ENCODE assay signal across 8 cellular contexts in the genomic region with DNA sequence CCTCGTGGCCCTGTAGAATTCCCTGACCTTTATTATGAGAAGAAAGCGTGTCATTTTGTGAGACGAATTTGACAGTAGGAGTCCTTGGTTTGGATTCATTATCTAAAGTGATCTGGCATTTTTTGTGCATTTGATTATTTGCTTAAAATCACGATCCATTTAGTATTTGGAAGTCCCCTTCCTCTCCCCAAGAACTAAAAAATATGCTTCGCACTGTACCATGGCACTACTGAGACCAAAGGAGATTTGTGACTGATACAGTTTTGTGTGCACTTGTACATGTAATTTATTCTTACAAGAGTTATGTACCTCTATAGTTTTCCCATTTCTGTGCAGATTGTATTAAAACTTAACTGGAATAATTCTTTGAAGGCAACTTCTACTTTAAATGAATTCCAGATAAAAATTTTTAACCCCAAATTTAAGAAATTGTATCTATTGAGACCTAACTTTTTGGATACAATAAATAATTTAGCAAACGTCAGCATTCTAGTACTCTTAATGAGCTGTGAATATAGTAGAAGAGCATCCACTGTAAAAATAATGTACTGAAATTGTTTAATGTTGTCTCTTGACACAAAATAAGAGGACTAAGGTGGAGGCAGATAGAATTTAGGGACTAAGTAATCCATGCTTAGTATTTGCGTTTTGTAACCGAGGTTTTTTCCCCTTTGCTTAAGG. TPM values are rescaled to one million over a fixed set of nuclear protein-coding genes. Genes with fewer than 3 reads are reported as not detected.
DNase-seq lines count a peak whose midpoint lies in the region; ATAC-seq and TF ChIP-seq lines count a peak whose summit lies in the region.

No MANE protein-coding gene starts in this region.

- H3K36me3 Mint-ChIP-seq in activated naive CD4-positive, alpha-beta T cell treated with anti-CD3 and anti-CD28 coated beads, Interleukin-2, amount 10 ng/mL, durations not matched to agents 7 days and 5 days = peaks cover 40% of the 10 kb centered on the region

- H3K4me3 ChIP-seq in adipocyte (ENCODE audit: low read length) (peak overlapping the region; percentile 87), right lobe of liver (peak overlapping the region; percentile 54 to 81 (median 78)), upper lobe of left lung (peak overlapping the region in 3 of 4 donors; percentile 83 to 99 (median 84))

- TF ChIP-seq POLR2A in right lobe of liver (IDR thresholded peaks at IDR 0.05) (no peak), upper lobe of left lung (IDR thresholded peaks at IDR 0.05) (no peak)

- peak overlapping the region; percentile 80 for H3K9ac ChIP-seq in adipocyte (ENCODE audit: low read length)

- no peaks in the 10 kb centered on the region for H3K27me3 Mint-ChIP-seq in activated naive CD4-positive, alpha-beta T cell treated with anti-CD3 and anti-CD28 coated beads, Interleukin-2, amount 10 ng/mL, durations not matched to agents 7 days and 5 days

- H3K36me3 ChIP-seq in adipocyte (ENCODE audit: control insufficient read depth, insufficient read depth, low read length, severe bottlenecking) = no peaks in the 10 kb centered on the region
- no peaks in the 10 kb centered on the region for H3K36me3 ChIP-seq in right lobe of liver
- no peaks in the 10 kb centered on the region for H3K36me3 ChIP-seq in upper lobe of left lung

- no peaks in the 10 kb centered on the region for H3K27me3 ChIP-seq in adipocyte (replicated peaks; ENCODE audit: control insufficient read depth, insufficient read depth, low read length)
- no peaks in the 10 kb centered on the region for H3K27me3 ChIP-seq in right lobe of liver
- no peaks in the 10 kb centered on the region for H3K27me3 ChIP-seq in upper lobe of left lung

- intact Hi-C loops in right lobe of liver (cut with DNase I) = no loop called here

- WGBS in right lobe of liver (ENCODE audit: insufficient coverage, low coverage, low lambda C conversion rate, missing lambda C conversion rate) = 6% methylated on average over 8 of the region's 8 CpGs
- WGBS in upper lobe of left lung, 2 donors = 8 to 13% methylated on average over 8 of the region's 8 CpGs

- H3K9me3 ChIP-seq in adipocyte (ENCODE audit: control insufficient read depth, low read length) = no peaks in the 10 kb centered on the region
- no peaks in the 10 kb centered on the region for H3K9me3 ChIP-seq in right lobe of liver
- H3K9me3 ChIP-seq in upper lobe of left lung = no peaks in the 10 kb centered on the region

- CTCF ChIA-PET in activated naive CD4-positive, alpha-beta T cell treated with anti-CD3 and anti-CD28 coated beads, Interleukin-2, amount 10 ng/mL, durations not matched to agents 7 days and 5 days (lab: Charles Lee) = interaction anchor here (1.1 kb wide), 1 partner anchor 488 kb away, joined by 3 read pairs; no protein-coding TSS in a partner anchor

- peaks cover 54% of the 10 kb centered on the region for H3K4me1 Mint-ChIP-seq in activated naive CD4-positive, alpha-beta T cell treated with anti-CD3 and anti-CD28 coated beads, Interleukin-2, amount 10 ng/mL, durations not matched to agents 7 days and 5 days

- H3K4me3 Mint-ChIP-seq in activated naive CD4-positive, alpha-beta T cell treated with anti-CD3 and anti-CD28 coated beads, Interleukin-2, amount 10 ng/mL, durations not matched to agents 7 days and 5 days = peak overlapping the region; percentile 89

- TF ChIP-seq CTCF in right lobe of liver (IDR thresholded peaks at IDR 0.05) (no peak), upper lobe of left lung (IDR thresholded peaks at IDR 0.05) (no peak)

- no peak for DNase-seq in activated naive CD4-positive, alpha-beta T cell treated with anti-CD3 and anti-CD28 coated beads, Interleukin-2, amount 10 ng/mL, durations not matched to agents 7 days and 5 days
- DNase-seq in activated naive CD4-positive, alpha-beta T cell treated with Interleukin-2 at 50 U/mL for 16 hours = no peak
- DNase-seq in adipocyte (ENCODE audit: low read depth) (no peak), right lobe of liver (no peak), upper lobe of left lung (no peak), NCI-H524 (lab: John Stamatoyannopoulos, UW) (no peak)

- TF ChIP-seq EP300 in upper lobe of left lung (IDR thresholded peaks at IDR 0.05) = no peak

- H3K4me1 ChIP-seq in adipocyte (ENCODE audit: control insufficient read depth, insufficient read depth, low read length) = peaks cover 16% of the 10 kb centered on the region
- peaks cover 0 to 19% (median 5%) of the 10 kb centered on the region in 4 donors for H3K4me1 ChIP-seq in right lobe of liver
- peaks cover 21 to 47% (median 39%) of the 10 kb centered on the region in 4 donors for H3K4me1 ChIP-seq in upper lobe of left lung

- ATAC-seq in right lobe of liver (no peak), upper lobe of left lung (ENCODE audit: low FRiP score in 2 of 2) (no peak), GM21737 (IDR thresholded peaks at IDR 0.05; ENCODE audit: unreplicated experiment) (no peak), GM19351 (IDR thresholded peaks at IDR 0.05; ENCODE audit: unreplicated experiment) (no peak)

- H3K27ac Mint-ChIP-seq in activated naive CD4-positive, alpha-beta T cell treated with anti-CD3 and anti-CD28 coated beads, Interleukin-2, amount 10 ng/mL, durations not matched to agents 7 days and 5 days = peak overlapping the region; percentile 93

- H3K9me3 Mint-ChIP-seq in activated naive CD4-positive, alpha-beta T cell treated with anti-CD3 and anti-CD28 coated beads, Interleukin-2, amount 10 ng/mL, durations not matched to agents 7 days and 5 days = no peaks in the 10 kb centered on the region

- H3K27ac ChIP-seq in right lobe of liver = peak overlapping the region; percentile 91 to 97 (median 95)
- H3K27ac ChIP-seq in upper lobe of left lung = peak overlapping the region; percentile 95 to 99 (median 98)

RNA-seq across cellular contexts. Expression of gene MAP3K1, which starts 2.1 kb away (rescaled TPM):
- 10 to 100 TPM in 1 of 6 experiments, 1 to 10 TPM in 5; 6.3 to 10.3 (median 8.3) TPM for total RNA-seq in right lobe of liver
- total RNA-seq in upper lobe of left lung = 10 to 100 TPM; 10.9 to 29.2 (median 23.3) TPM
